30 cellular contexts compared by ENCODE assay signal in genomic region chr4:116726523-116726922, GRCh38.
"Had no signal": no experiment of that assay in that cellular context is flagged by ENCODE, and none has a peak within 500 bp of the region (broad histone marks: within the 10 kb centered on the region; RNA-seq: fewer than 3 reads in every experiment).

No MANE protein-coding gene starts in this region.

- H3K4me3 Mint-ChIP-seq: naive thymus-derived CD4-positive, alpha-beta T cell; natural killer cell; nephron progenitor cell; neural crest cell; stimulated activated memory B cell treated with anti-CD40 and anti-IgM and Interleukin-4, amounts not matched to agents 10 μg/mL and 1 μg/mL and 100 μg/mL, for 72 hours; stimulated activated naive CD8-positive, alpha-beta T cell treated with anti-CD3 and anti-CD28 coated beads, Interleukin-15, amount 100 ng/mL, for 72 hours; type B pancreatic cell had no signal

- H3K27me3 ChIP-seq: neutrophil, pancreas, right lobe of liver, spleen, suprapubic skin, testis, tibial artery, transverse colon, upper lobe of right lung, uterus had no signal

- H3K9me3 ChIP-seq: neutrophil, pancreas, prostate gland, right lobe of liver, spleen, suprapubic skin, testis, tibial artery, transverse colon, upper lobe of right lung, uterus had no signal

- H3K4me2 ChIP-seq: smooth muscle cell had no signal

- H3K4me1 ChIP-seq: pancreas, prostate gland, right lobe of liver, spleen, suprapubic skin, testis, tibial artery, transverse colon, upper lobe of right lung, uterus had no signal

- H3K27me3 Mint-ChIP-seq: naive thymus-derived CD4-positive, alpha-beta T cell; stimulated activated memory B cell treated with anti-CD40 and anti-IgM and Interleukin-4, amounts not matched to agents 10 μg/mL and 1 μg/mL and 100 μg/mL, for 72 hours; stimulated activated naive CD8-positive, alpha-beta T cell treated with anti-CD3 and anti-CD28 coated beads, Interleukin-15, amount 100 ng/mL, for 72 hours; type B pancreatic cell had no signal

- H3K36me3 ChIP-seq: neutrophil, pancreas, prostate gland, right lobe of liver, spleen, suprapubic skin, tibial artery, transverse colon, upper lobe of right lung, uterus had no signal

- H3K4me3 ChIP-seq: pancreas, prostate gland, right lobe of liver, skin epidermis, smooth muscle cell, spleen, suprapubic skin, testis, tibial artery, transverse colon, upper lobe of right lung, uterus had no signal

- H3K9me3 Mint-ChIP-seq: nephron progenitor cell; neural crest cell; stimulated activated naive CD8-positive, alpha-beta T cell treated with anti-CD3 and anti-CD28 coated beads, Interleukin-15, amount 100 ng/mL, for 72 hours; type B pancreatic cell had no signal

- H3K36me3 Mint-ChIP-seq: naive thymus-derived CD4-positive, alpha-beta T cell; natural killer cell; stimulated activated memory B cell treated with anti-CD40 and anti-IgM and Interleukin-4, amounts not matched to agents 10 μg/mL and 1 μg/mL and 100 μg/mL, for 72 hours; type B pancreatic cell had no signal

- H3K4me1 Mint-ChIP-seq: naive thymus-derived CD4-positive, alpha-beta T cell; natural killer cell; nephron progenitor cell; neural crest cell; stimulated activated memory B cell treated with anti-CD40 and anti-IgM and Interleukin-4, amounts not matched to agents 10 μg/mL and 1 μg/mL and 100 μg/mL, for 72 hours; stimulated activated naive CD8-positive, alpha-beta T cell treated with anti-CD3 and anti-CD28 coated beads, Interleukin-15, amount 100 ng/mL, for 72 hours had no signal

- H3K27ac ChIP-seq: neutrophil, pancreas, prostate gland, right lobe of liver, skin epidermis, spleen, suprapubic skin, testis, tibial artery, transverse colon, upper lobe of right lung, uterus had no signal

- H3K27ac Mint-ChIP-seq: naive thymus-derived CD4-positive, alpha-beta T cell; natural killer cell; nephron progenitor cell; stimulated activated memory B cell treated with anti-CD40 and anti-IgM and Interleukin-4, amounts not matched to agents 10 μg/mL and 1 μg/mL and 100 μg/mL, for 72 hours; stimulated activated naive CD8-positive, alpha-beta T cell treated with anti-CD3 and anti-CD28 coated beads, Interleukin-15, amount 100 ng/mL, for 72 hours; type B pancreatic cell had no signal

- DNase-seq: naive thymus-derived CD4-positive, alpha-beta T cell; natural killer cell; nephron progenitor cell; nucleus accumbens; pancreas; right cardiac atrium; right lobe of liver; spleen; stimulated activated CD4-positive, alpha-beta T cell treated with anti-CD3 and anti-CD28 coated beads, Interleukin-12 subunit alpha, Interleukin-12 subunit beta, amount 100 ng/mL, for 4 hours; stimulated activated CD4-positive, alpha-beta T cell treated with anti-CD3 and anti-CD28 coated beads, Interleukin-1b, Interleukin-23, amount 100 ng/mL, for 48 hours; stimulated activated CD4-positive, alpha-beta T cell treated with anti-CD3 and anti-CD28 coated beads, Interleukin-4, amount 100 ng/mL, for 1 hour; stimulated activated CD4-positive, alpha-beta T cell treated with anti-CD3 and anti-CD28 coated beads, Interleukin-4, amount 100 ng/mL, for 4 hours; stimulated activated CD8-positive, alpha-beta memory T cell treated with anti-CD3 and anti-CD28 coated beads, Interleukin-4, amount 100 ng/mL, for 48 hours; stimulated activated naive CD4-positive, alpha-beta T cell; stimulated activated naive CD8-positive, alpha-beta T cell treated with anti-CD3 and anti-CD28 coated beads, Interleukin-15, amount 100 ng/mL, for 72 hours; stimulated activated naive CD8-positive, alpha-beta T cell treated with anti-CD3 and anti-CD28 coated beads, Interleukin-15, Interleukin-2, amounts not matched to agents 100 U/mL and 50 U/mL, for 24 hours; substantia nigra; testis; tibial artery; transverse colon; upper lobe of right lung; uterus had no signal

- ATAC-seq: naive thymus-derived CD4-positive, alpha-beta T cell; natural killer cell; pancreas; right cardiac atrium; right lobe of liver; stimulated activated memory B cell treated with anti-CD40 and anti-IgM and Interleukin-4, amounts not matched to agents 10 μg/mL and 1 μg/mL and 100 μg/mL, for 72 hours; stimulated activated naive CD8-positive, alpha-beta T cell treated with anti-CD3 and anti-CD28 coated beads, Interleukin-15, amount 100 ng/mL, for 72 hours; stimulated activated naive CD8-positive, alpha-beta T cell treated with anti-CD3 and anti-CD28 coated beads, Interleukin-15, Interleukin-2, amounts not matched to agents 100 U/mL and 50 U/mL, for 24 hours; upper lobe of right lung had no signal
